In the genomic region with DNA sequence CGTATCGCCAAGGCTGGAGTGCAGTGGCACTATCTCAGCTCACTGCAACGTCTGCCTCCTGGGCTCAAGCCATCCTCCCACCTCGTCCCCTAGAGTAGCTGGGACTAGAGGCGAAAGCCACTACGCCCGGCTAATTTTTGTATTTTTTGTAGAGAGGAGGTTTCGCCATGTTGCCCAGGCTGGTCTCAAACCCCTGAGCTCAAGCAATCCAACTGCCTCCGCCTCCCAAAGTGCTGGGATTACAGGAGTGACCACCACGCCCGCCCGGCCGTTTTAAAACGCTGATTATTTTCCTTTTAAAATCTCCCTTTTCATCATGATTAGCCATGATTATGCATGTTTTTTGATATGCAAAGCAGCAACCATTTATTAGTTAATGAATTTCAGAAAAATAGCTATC, we compare ENCODE assay signal across 12 cellular contexts. TPM values are rescaled to one million over a fixed set of nuclear protein-coding genes. Genes with fewer than 3 reads are reported as not detected.
A peak's percentile ranks its signal among the peaks of the same experiment; 100 is the strongest.
DNase-seq lines count a peak whose midpoint lies in the region; ATAC-seq, FAIRE-seq and TF ChIP-seq lines count a peak whose summit lies in the region.
"Had no signal": no experiment of that assay in that cellular context is flagged by ENCODE, and none has a peak within 500 bp of the region (broad histone marks: within the 10 kb centered on the region; RNA-seq: fewer than 3 reads in every experiment).

No MANE protein-coding gene starts in this region.

- ATAC-seq in HepG2 (no peak), right lobe of liver (no peak), HG02981 (IDR thresholded peaks at IDR 0.05; ENCODE audit: unreplicated experiment) (no peak)
- ATAC-seq: psoas muscle had no signal

- H3K4me3 ChIP-seq in HepG2 (replicated peaks in 1 of 3; ENCODE audit: insufficient read depth in 1 of 3, low read depth in 2 of 3, low read length in 3 of 3) (peak overlapping the region in 1 of 3 experiments; percentile 84; a peak in 2 of 6 replicates), right lobe of liver (no peak overlapping the region), keratinocyte (ENCODE audit: control insufficient read depth in 2 of 3, extremely low read depth in 1 of 3, insufficient read depth in 2 of 3, low read depth in 1 of 3, low read length in 3 of 3) (peak overlapping the region in 1 of 3 experiments; percentile 96), vagina (peak overlapping the region in 1 of 2 donors; percentile 93)

- peaks cover 35% of the 10 kb centered on the region for H3K79me2 ChIP-seq in HepG2 (ENCODE audit: insufficient read depth, low read length)
- peaks cover 3% of the 10 kb centered on the region for H3K79me2 ChIP-seq in keratinocyte (ENCODE audit: control insufficient read depth, insufficient read depth, low read length)

- no peak overlapping the region for H3K9ac ChIP-seq in HepG2 (ENCODE audit: insufficient read depth, low read depth, low read length)
- no peak overlapping the region for H3K9ac ChIP-seq in keratinocyte (ENCODE audit: control insufficient read depth, extremely low read depth, insufficient read depth, low read length)

- no peak for FAIRE-seq in HepG2 (lab: Jason Lieb, UNC)
- no peak for FAIRE-seq in keratinocyte (lab: Jason Lieb, UNC)

- H3K27ac Mint-ChIP-seq in activated T-helper 1 cell treated with anti-CD3 and anti-CD28 coated beads, Interleukin-12 subunit alpha, Interleukin-12 subunit beta, Interleukin-2, Interleukin-4 antibody, amounts not matched to agents 30 ng/mL and 10 ng/mL and 1 ng/mL, durations not matched to agents 14 hours and 24 hours and 36 hours, result peak overlapping the region; percentile 68

- intact Hi-C loops in HepG2 (cut with micrococcal nuclease; ENCODE audit: unreplicated experiment), result loop anchor here (5.0 kb wide), 1 partner anchor 592 kb away; no protein-coding TSS in a partner anchor
- intact Hi-C loops in right lobe of liver (cut with DNase I), result no loop called here
- intact Hi-C loops in activated T-helper 1 cell treated with anti-CD3 and anti-CD28 coated beads, Interleukin-12 subunit alpha, Interleukin-12 subunit beta, Interleukin-2, Interleukin-4 antibody, amounts not matched to agents 30 ng/mL and 10 ng/mL and 1 ng/mL, durations not matched to agents 14 hours and 24 hours and 36 hours (cut with micrococcal nuclease), result loop anchor here (5.0 to 10.0 kb wide), 6 partner anchors 63 to 1924 kb away; partner anchors contain the start of gene RBM47
- intact Hi-C loops in vagina (cut with DNase I), result loop anchor here (5.0 to 10.0 kb wide), 2 partner anchors 256 to 357 kb away; no protein-coding TSS in a partner anchor

- peaks cover 46% of the 10 kb centered on the region for H3K4me1 Mint-ChIP-seq in activated T-helper 1 cell treated with anti-CD3 and anti-CD28 coated beads, Interleukin-12 subunit alpha, Interleukin-12 subunit beta, Interleukin-2, Interleukin-4 antibody, amounts not matched to agents 30 ng/mL and 10 ng/mL and 1 ng/mL, durations not matched to agents 14 hours and 24 hours and 36 hours (ENCODE audit: low read depth)

- peak overlapping the region; percentile 73 for H3K4me2 ChIP-seq in HepG2 (ENCODE audit: low read depth, low read length)
- H3K4me2 ChIP-seq in keratinocyte (ENCODE audit: control insufficient read depth, extremely low read depth, insufficient read depth, low read depth, low read length), result peak overlapping the region; percentile 100

- no peak for TF ChIP-seq RAD21 in HepG2 (CRISPR knock-in tag; IDR thresholded peaks at IDR 0.05)

- no peaks in the 10 kb centered on the region for H3K9me1 ChIP-seq in keratinocyte (ENCODE audit: control insufficient read depth, extremely low read depth, insufficient read depth, low read length)

- 80% methylated on average over 14 of the region's 14 CpGs for WGBS in HepG2 (ENCODE audit: low lambda C conversion rate)
- 64% methylated on average over 9 of the region's 14 CpGs for WGBS in right lobe of liver (ENCODE audit: insufficient coverage, low coverage, low lambda C conversion rate, missing lambda C conversion rate)

- H3K4me1 ChIP-seq in HepG2 (ENCODE audit: insufficient read depth, low read length) (peaks cover 31% of the 10 kb centered on the region), right lobe of liver (peaks cover 0 to 17% (median 0%) of the 10 kb centered on the region in 4 donors), keratinocyte (ENCODE audit: control insufficient read depth, extremely low read depth, insufficient read depth, low read length) (peaks cover 25% of the 10 kb centered on the region), vagina (peaks cover 29% of the 10 kb centered on the region)

- H3K27ac ChIP-seq in HepG2 (ENCODE audit: extremely low read length, insufficient read depth, low read length) (no peak overlapping the region), right lobe of liver (no peak overlapping the region), keratinocyte (ENCODE audit: control insufficient read depth, insufficient read depth, low read length) (no peak overlapping the region), vagina (peak overlapping the region; percentile 100)

- no peak for DNase-seq in HepG2 (ENCODE audit: low spot score)
- no peak for DNase-seq in right lobe of liver
- DNase-seq in activated T-helper 1 cell treated with anti-CD3 and anti-CD28 coated beads, Interleukin-12 subunit alpha, Interleukin-12 subunit beta, Interleukin-2, Interleukin-4 antibody, amounts not matched to agents 30 ng/mL and 10 ng/mL and 1 ng/mL, durations not matched to agents 14 hours and 24 hours and 36 hours (ENCODE audit: low spot score), result no peak
- DNase-seq in keratinocyte (ENCODE audit: low read depth, low spot score), result no peak
- DNase-seq in vagina (ENCODE audit: extremely low spot score in 2 of 2), result no peak
- no peak for DNase-seq in cortex of kidney (lab: John Stamatoyannopoulos, UW)
- DNase-seq in OCI-M2 (lab: John Stamatoyannopoulos, UW; ENCODE audit: unreplicated experiment), result no peak
- DNase-seq: DMS153, IMR-90, NCI-H774, psoas muscle had no signal

- TF ChIP-seq CTCF in HepG2 (CRISPR knock-in tag; IDR thresholded peaks at IDR 0.05) (no peak), right lobe of liver (IDR thresholded peaks at IDR 0.05) (no peak), keratinocyte (optimal IDR thresholded peaks at IDR 0.05 in 1 of 3, IDR thresholded peaks at IDR 0.05 in 1 of 3, conservative IDR thresholded peaks at IDR 0.05 in 1 of 3; ENCODE audit: extremely low read depth in 1 of 3, insufficient read depth in 2 of 3, low read length in 3 of 3) (no peak), vagina (IDR thresholded peaks at IDR 0.05) (no peak)

- H4K20me1 ChIP-seq in HepG2 (ENCODE audit: insufficient read depth, low read length) (no peaks in the 10 kb centered on the region; the same call in 1 of the 2 replicates), keratinocyte (ENCODE audit: control insufficient read depth, extremely low read depth, insufficient read depth, low read length) (no peaks in the 10 kb centered on the region)

- peak overlapping the region; percentile 78 for H3K4me3 Mint-ChIP-seq in activated T-helper 1 cell treated with anti-CD3 and anti-CD28 coated beads, Interleukin-12 subunit alpha, Interleukin-12 subunit beta, Interleukin-2, Interleukin-4 antibody, amounts not matched to agents 30 ng/mL and 10 ng/mL and 1 ng/mL, durations not matched to agents 14 hours and 24 hours and 36 hours

- H3K9me3 Mint-ChIP-seq in activated T-helper 1 cell treated with anti-CD3 and anti-CD28 coated beads, Interleukin-12 subunit alpha, Interleukin-12 subunit beta, Interleukin-2, Interleukin-4 antibody, amounts not matched to agents 30 ng/mL and 10 ng/mL and 1 ng/mL, durations not matched to agents 14 hours and 24 hours and 36 hours, result no peaks in the 10 kb centered on the region

- no peak for TF ChIP-seq POLR2A in HepG2 (IDR thresholded peaks at IDR 0.05; ENCODE audit: insufficient read depth in 1 of 2, low read depth in 2 of 2, low read length in 2 of 2)
- no peak for TF ChIP-seq POLR2A in right lobe of liver (IDR thresholded peaks at IDR 0.05)
- no peak for TF ChIP-seq POLR2A in vagina (IDR thresholded peaks at IDR 0.05)

- H2AFZ ChIP-seq in HepG2 (ENCODE audit: low read length), result no peak overlapping the region
- H2AFZ ChIP-seq in keratinocyte (ENCODE audit: control insufficient read depth, low read length), result no peak overlapping the region

- H3K27me3 Mint-ChIP-seq in activated T-helper 1 cell treated with anti-CD3 and anti-CD28 coated beads, Interleukin-12 subunit alpha, Interleukin-12 subunit beta, Interleukin-2, Interleukin-4 antibody, amounts not matched to agents 30 ng/mL and 10 ng/mL and 1 ng/mL, durations not matched to agents 14 hours and 24 hours and 36 hours (ENCODE audit: insufficient read depth), result no peaks in the 10 kb centered on the region

- POLR2A ChIA-PET in HepG2 (lab: Yijun Ruan, JAX), result interaction anchor here (1.5 kb wide), 1 partner anchor 420 kb away, joined by 3 read pairs; the partner anchor contains the start of gene SMIM14

- H3K36me3 ChIP-seq in HepG2 (replicated peaks in 1 of 2; ENCODE audit: control insufficient read depth in 1 of 2, insufficient read depth in 2 of 2, low read length in 2 of 2) (peaks cover 0 to 11% of the 10 kb centered on the region in 2 experiments; a peak in 2 of 5 replicates), right lobe of liver (no peaks in the 10 kb centered on the region), keratinocyte (ENCODE audit: control insufficient read depth in 2 of 2, extremely low read depth in 1 of 2, insufficient read depth in 2 of 2, low read length in 2 of 2) (no peaks in the 10 kb centered on the region), vagina (no peaks in the 10 kb centered on the region)

- CTCF ChIA-PET in HepG2 (lab: Yijun Ruan, JAX; ENCODE audit: low intra/inter-chr PET ratio, low total read pairs), result no interaction called here

- in situ Hi-C loops in HepG2 (cut with HindIII; ENCODE audit: extremely low pct_ligation_motif_present, low pct_unique_long_range_greater_than_20kb), result loop anchor here (10.0 kb wide), 1 partner anchor 256 kb away; no protein-coding TSS in a partner anchor

- dilution Hi-C loops in keratinocyte (cut with MboI; ENCODE audit: extremely low pct_ligation_motif_present, low sequenced_read_pairs), result no loop called here

- H3K27me3 ChIP-seq in HepG2 (ENCODE audit: control insufficient read depth in 1 of 2, insufficient read depth in 2 of 2, low read length in 2 of 2), result no peaks in the 10 kb centered on the region
- H3K27me3 ChIP-seq in right lobe of liver, result no peaks in the 10 kb centered on the region
- no peaks in the 10 kb centered on the region for H3K27me3 ChIP-seq in keratinocyte (ENCODE audit: control insufficient read depth, extremely low read depth, insufficient read depth, low read length)
- no peaks in the 10 kb centered on the region for H3K27me3 ChIP-seq in vagina

- H3K9me3 ChIP-seq in HepG2 (ENCODE audit: low read length), result no peaks in the 10 kb centered on the region
- H3K9me3 ChIP-seq in right lobe of liver, result no peaks in the 10 kb centered on the region
- no peaks in the 10 kb centered on the region for H3K9me3 ChIP-seq in keratinocyte (ENCODE audit: control insufficient read depth, low read depth, low read length)
- no peaks in the 10 kb centered on the region for H3K9me3 ChIP-seq in vagina
- H3K9me3 ChIP-seq: psoas muscle had no signal

- H3K36me3 Mint-ChIP-seq in activated T-helper 1 cell treated with anti-CD3 and anti-CD28 coated beads, Interleukin-12 subunit alpha, Interleukin-12 subunit beta, Interleukin-2, Interleukin-4 antibody, amounts not matched to agents 30 ng/mL and 10 ng/mL and 1 ng/mL, durations not matched to agents 14 hours and 24 hours and 36 hours (ENCODE audit: low read depth), result peaks cover 22% of the 10 kb centered on the region

- no TSS peak for BruUV-seq in HepG2 (replicated peaks; lab: Mats Ljungman, UMichigan)

- TF ChIP-seq EP300 in HepG2 (IDR thresholded peaks at IDR 0.05; ENCODE audit: low read depth in 2 of 2, low read length in 2 of 2) (no peak), HepG2 (CRISPR knock-in tag; IDR thresholded peaks at IDR 0.05; ENCODE audit: borderline replicate concordance) (no peak)

RNA-seq across cellular contexts. Expression of gene N4BP2, which starts 2.2 kb away (rescaled TPM):
- total RNA-seq in HepG2 (2016; rRNA removed; fragmentation: Illumina TruSeq; extraction: Trizol) (12.9 and 22.8 TPM in 2 replicates), right lobe of liver (1 to 10 TPM; 4.2 to 8.0 (median 6.3) TPM), vagina (7.4 TPM)
- total RNA-seq in HepG2 (2016; cell fraction: cytosol; rRNA removed; fragmentation: Illumina TruSeq; extraction: Trizol; ENCODE audit: low read depth), result 3.1 TPM in 2 replicates
- total RNA-seq in HepG2 (2016; cell fraction: insoluble cytoplasmic fraction; rRNA removed; fragmentation: Illumina TruSeq; extraction: Trizol), result 11.9 and 22.9 TPM in 2 replicates
- 6.3 and 7.0 TPM in 2 replicates for total RNA-seq in HepG2 (2016; cell fraction: membrane; rRNA removed; fragmentation: Illumina TruSeq; extraction: Trizol)
- total RNA-seq in HepG2 (2016; cell fraction: nucleus; rRNA removed; fragmentation: Illumina TruSeq; extraction: Trizol), result 15.9 and 18.7 TPM in 2 replicates
- polyA plus RNA-seq in HepG2 (2011; rRNA removed) (4.1 and 5.6 TPM in 2 replicates), keratinocyte (1.3 to 2.7 TPM (median 1.9 TPM) in 3 replicates)
- 1.6 and 2.5 TPM in 2 replicates for polyA plus RNA-seq in HepG2 (2011; cell fraction: cytosol; rRNA removed)
- 3.7 and 5.2 TPM in 2 replicates for polyA plus RNA-seq in HepG2 (2011; cell fraction: nucleus; rRNA removed)
- 6.2 and 7.5 TPM in 2 replicates for polyA plus RNA-seq in HepG2 (2012)
- polyA plus RNA-seq in HepG2 (2016; cell fraction: cytosol; fragmentation: Illumina TruSeq; extraction: Trizol; ENCODE audit: low read depth), result 0.15 and 0.18 TPM in 2 replicates
- polyA plus RNA-seq in HepG2 (2016; cell fraction: insoluble cytoplasmic fraction; fragmentation: Illumina TruSeq; extraction: Trizol; ENCODE audit: low read depth), result 7.0 and 8.1 TPM in 2 replicates
- 0.54 and 0.70 TPM in 2 replicates for polyA plus RNA-seq in HepG2 (2016; cell fraction: membrane; fragmentation: Illumina TruSeq; extraction: Trizol; ENCODE audit: low read depth)
- polyA plus RNA-seq in HepG2 (2016; cell fraction: nucleus; fragmentation: Illumina TruSeq; extraction: Trizol; ENCODE audit: insufficient read depth, low read depth), result 10.3 and 11.2 TPM in 2 replicates
- 3.3 and 6.7 TPM in 2 replicates for polyA minus RNA-seq in HepG2 (2011; rRNA and poly(A)+ RNA removed; ENCODE audit: low replicate concordance)
- 11.8 and 15.6 TPM in 2 replicates for polyA minus RNA-seq in HepG2 (2011; cell fraction: cytosol; rRNA and poly(A)+ RNA removed)
- polyA minus RNA-seq in HepG2 (2011; cell fraction: nucleus; rRNA and poly(A)+ RNA removed), result 34.8 and 39.8 TPM in 2 replicates
- total RNA-seq in activated T-helper 1 cell treated with anti-CD3 and anti-CD28 coated beads, Interleukin-12 subunit alpha, Interleukin-12 subunit beta, Interleukin-2, Interleukin-4 antibody, amounts not matched to agents 30 ng/mL and 10 ng/mL and 1 ng/mL, durations not matched to agents 14 hours and 24 hours and 36 hours, result 28.7 and 29.0 TPM in 2 replicates
- polyA plus RNA-seq in keratinocyte (2011; ENCODE audit: low read depth), result 2.9 TPM
- polyA plus RNA-seq in keratinocyte (2011; cell fraction: cytosol; rRNA removed), result 0.62 and 1.3 TPM in 2 replicates
- 2.4 and 3.6 TPM in 2 replicates for polyA plus RNA-seq in keratinocyte (2011; cell fraction: nucleus; rRNA removed)
- polyA plus RNA-seq in keratinocyte (2012; ENCODE audit: low replicate concordance), result 1.2 and 1.6 TPM in 2 replicates
- polyA minus RNA-seq in keratinocyte, result 1.0 to 3.9 TPM (median 2.0 TPM) in 3 replicates
- 5.6 TPM for polyA minus RNA-seq in keratinocyte (2011; cell fraction: cytosol; rRNA and poly(A)+ RNA removed)
- polyA minus RNA-seq in keratinocyte (2011; cell fraction: nucleus; rRNA and poly(A)+ RNA removed), result 3.9 and 7.4 TPM in 2 replicates

Comparison
In these comparisons a context has a peak if more than half of its experiments do, and no peak if none do; other contexts are left out.
1. intact Hi-C loops: an anchor here in HepG2 (5.0 kb wide), activated T-helper 1 cell treated with anti-CD3 and anti-CD28 coated beads, Interleukin-12 subunit alpha, Interleukin-12 subunit beta, Interleukin-2, Interleukin-4 antibody, amounts not matched to agents 30 ng/mL and 10 ng/mL and 1 ng/mL, durations not matched to agents 14 hours and 24 hours and 36 hours (5.0 to 10.0 kb wide) and vagina (5.0 to 10.0 kb wide); none called in right lobe of liver.